In genomic region chr7:39623312-39624201, GRCh38 we compare ENCODE assay signal across 8 cellular contexts. TPM values are rescaled to one million over a fixed set of nuclear protein-coding genes. Genes with fewer than 3 reads are reported as not detected.
A peak's percentile ranks its signal among the peaks of the same experiment; 100 is the strongest.
DNase-seq lines count a peak whose midpoint lies in the region; ATAC-seq and TF ChIP-seq lines count a peak whose summit lies in the region.

Gene RALA (plus strand): TSS chr7:39623572. CDS start chr7:39686668, 63,096 bp downstream.

- peak within 1 kb of the TSS; percentile 86 for H3K9ac ChIP-seq in mucosa of rectum (ENCODE audit: low read depth in 1 of 2, low read length in 2 of 2)

- peaks cover 23% of the 10 kb centered on the region for H3K36me3 Mint-ChIP-seq in activated T-cell treated with anti-CD3 and anti-CD28 coated beads, Interleukin-2, amount 50 U/mL, for 24 hours (ENCODE audit: low read depth)

- H3K27me3 ChIP-seq in mucosa of rectum (ENCODE audit: control insufficient read depth in 2 of 2, insufficient read depth in 2 of 2, low read length in 2 of 2), result no peaks in the 10 kb centered on the region

- TF ChIP-seq EP300 in Ishikawa (IDR thresholded peaks at IDR 0.05; ENCODE audit: borderline replicate concordance), result no peak

- peak; percentile 73 for TF ChIP-seq POLR2A in erythroblast (IDR thresholded peaks at IDR 0.05; ENCODE audit: low read length)

- no peaks in the 10 kb centered on the region for H3K9me3 Mint-ChIP-seq in activated T-cell treated with anti-CD3 and anti-CD28 coated beads, Interleukin-2, amount 50 U/mL, for 24 hours

- peak within 1 kb of the TSS; percentile 96 for H3K4me3 Mint-ChIP-seq in activated T-cell treated with anti-CD3 and anti-CD28 coated beads, Interleukin-2, amount 50 U/mL, for 24 hours

- H3K27ac Mint-ChIP-seq in activated T-cell treated with anti-CD3 and anti-CD28 coated beads, Interleukin-2, amount 50 U/mL, for 24 hours, result peak within 1 kb of the TSS; percentile 96

- TF ChIP-seq RAD21 in Ishikawa (IDR thresholded peaks at IDR 0.05; ENCODE audit: low read depth), result no peak

- H3K9me3 ChIP-seq in mucosa of rectum (ENCODE audit: control insufficient read depth in 2 of 2, low read length in 2 of 2), result no peaks in the 10 kb centered on the region

- H3K27me3 Mint-ChIP-seq in activated T-cell treated with anti-CD3 and anti-CD28 coated beads, Interleukin-2, amount 50 U/mL, for 24 hours, result no peaks in the 10 kb centered on the region

- ATAC-seq in GM21576 (IDR thresholded peaks at IDR 0.05; ENCODE audit: unreplicated experiment), result peak; percentile 90

- DNase-seq in DMS153 treated with DMSO at 0.1 percent for 48 hours (lab: John Stamatoyannopoulos, UW; ENCODE audit: unreplicated experiment) (peak; percentile 73), erythroblast (lab: John Stamatoyannopoulos, UW) (peak; percentile 91)
- DNase-seq in activated T-cell treated with anti-CD3 and anti-CD28 coated beads, Interleukin-2, amount 50 U/mL, for 24 hours, result peak; percentile 94
- DNase-seq in stimulated activated CD8-positive, alpha-beta memory T cell treated with anti-CD3 and anti-CD28 coated beads, Interleukin-4, amount 100 ng/mL, for 4 hours (ENCODE audit: low read depth in 2 of 2, low spot score in 1 of 2), result peak; percentile 79 to 83

- H3K4me3 ChIP-seq in mucosa of rectum (ENCODE audit: low read length in 2 of 2), result peak within 1 kb of the TSS; percentile 83 to 88

- H3K4me1 Mint-ChIP-seq in activated T-cell treated with anti-CD3 and anti-CD28 coated beads, Interleukin-2, amount 50 U/mL, for 24 hours (ENCODE audit: low read depth), result peaks cover 56% of the 10 kb centered on the region

- H3K36me3 ChIP-seq in mucosa of rectum (ENCODE audit: control insufficient read depth in 2 of 2, insufficient read depth in 2 of 2, low read length in 2 of 2), result no peaks in the 10 kb centered on the region

- H3K4me1 ChIP-seq in mucosa of rectum (ENCODE audit: control insufficient read depth in 2 of 2, insufficient read depth in 2 of 2, low read length in 2 of 2), result peaks cover 10 to 15% of the 10 kb centered on the region in 2 donors

- peak within 1 kb of the TSS; percentile 86 to 88 for H3K27ac ChIP-seq in mucosa of rectum (ENCODE audit: low read depth in 2 of 2, low read length in 2 of 2)

TF ChIP-seq in Ishikawa, 13 proteins besides CTCF, POLR2A, EP300 and RAD21:
- TF ChIP-seq REST (IDR thresholded peaks at IDR 0.05; ENCODE audit: low read depth) (no peak), CEBPB (IDR thresholded peaks at IDR 0.05) (no peak), TAF1 (IDR thresholded peaks at IDR 0.05; ENCODE audit: low read depth) (peak; percentile 93), TEAD4 (IDR thresholded peaks at IDR 0.05) (no peak), ZBTB7A (IDR thresholded peaks at IDR 0.05; ENCODE audit: low read depth) (no peak), NFIC (IDR thresholded peaks at IDR 0.05) (peak; percentile 30; the same call in 1 of the 2 replicates), FOXM1 (IDR thresholded peaks at IDR 0.05; ENCODE audit: borderline replicate concordance, low read depth) (no peak), TCF12 (IDR thresholded peaks at IDR 0.05; ENCODE audit: low read depth) (peak; percentile 68), CREB1 (IDR thresholded peaks at IDR 0.05; ENCODE audit: low read depth) (0 out of 2 replicates have a peak, but pooled peaks have one; percentile 24), EGR1 (IDR thresholded peaks at IDR 0.05) (peak; percentile 22; the same call in 1 of the 2 replicates), YY1 (IDR thresholded peaks at IDR 0.05; ENCODE audit: low read depth) (no peak; the same call in none of the 2 replicates), MAX (IDR thresholded peaks at IDR 0.05) (peak; percentile 60)
- TF ChIP-seq, protein P1, sequence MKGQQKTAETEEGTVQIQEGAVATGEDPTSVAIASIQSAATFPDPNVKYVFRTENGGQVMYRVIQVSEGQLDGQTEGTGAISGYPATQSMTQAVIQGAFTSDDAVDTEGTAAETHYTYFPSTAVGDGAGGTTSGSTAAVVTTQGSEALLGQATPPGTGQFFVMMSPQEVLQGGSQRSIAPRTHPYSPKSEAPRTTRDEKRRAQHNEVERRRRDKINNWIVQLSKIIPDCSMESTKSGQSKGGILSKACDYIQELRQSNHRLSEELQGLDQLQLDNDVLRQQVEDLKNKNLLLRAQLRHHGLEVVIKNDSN (IDR thresholded peaks at IDR 0.05), result peak; percentile 38

TF ChIP-seq in PFSK-1, 5 proteins besides CTCF, POLR2A, EP300 and RAD21:
- TF ChIP-seq FOXP2 (optimal IDR thresholded peaks at IDR 0.05; ENCODE audit: borderline replicate concordance, extremely low read depth, extremely low read length, insufficient read depth) (peak; percentile 66), POLR2AphosphoS5 (IDR thresholded peaks at IDR 0.05; ENCODE audit: low read depth, low read length) (peak; percentile 70; the same call in 1 of the 2 replicates), REST (IDR thresholded peaks at IDR 0.05; ENCODE audit: insufficient read depth in 1 of 2, low read depth in 2 of 2, low read length in 2 of 2) (no peak), SIN3A (IDR thresholded peaks at IDR 0.05; ENCODE audit: borderline replicate concordance, insufficient read depth, low read length) (peak; percentile 33; the same call in 1 of the 2 replicates), TAF1 (IDR thresholded peaks at IDR 0.05; ENCODE audit: borderline replicate concordance, insufficient read depth, low read length) (peak; percentile 53; the same call in 1 of the 2 replicates)

RNA-seq across cellular contexts. Expression of gene RALA, which starts in this region (rescaled TPM):
- polyA plus RNA-seq in PFSK-1 (2012; ENCODE audit: insufficient read length, low read depth), result 68.3 TPM

Comparison
In these comparisons a context has a peak if more than half of its experiments do, and no peak if none do; other contexts are left out.
1. Peak in every context shown above with its lines: DNase-seq, ATAC-seq, H3K4me3 ChIP-seq and H3K27ac ChIP-seq.